In the genomic region with DNA sequence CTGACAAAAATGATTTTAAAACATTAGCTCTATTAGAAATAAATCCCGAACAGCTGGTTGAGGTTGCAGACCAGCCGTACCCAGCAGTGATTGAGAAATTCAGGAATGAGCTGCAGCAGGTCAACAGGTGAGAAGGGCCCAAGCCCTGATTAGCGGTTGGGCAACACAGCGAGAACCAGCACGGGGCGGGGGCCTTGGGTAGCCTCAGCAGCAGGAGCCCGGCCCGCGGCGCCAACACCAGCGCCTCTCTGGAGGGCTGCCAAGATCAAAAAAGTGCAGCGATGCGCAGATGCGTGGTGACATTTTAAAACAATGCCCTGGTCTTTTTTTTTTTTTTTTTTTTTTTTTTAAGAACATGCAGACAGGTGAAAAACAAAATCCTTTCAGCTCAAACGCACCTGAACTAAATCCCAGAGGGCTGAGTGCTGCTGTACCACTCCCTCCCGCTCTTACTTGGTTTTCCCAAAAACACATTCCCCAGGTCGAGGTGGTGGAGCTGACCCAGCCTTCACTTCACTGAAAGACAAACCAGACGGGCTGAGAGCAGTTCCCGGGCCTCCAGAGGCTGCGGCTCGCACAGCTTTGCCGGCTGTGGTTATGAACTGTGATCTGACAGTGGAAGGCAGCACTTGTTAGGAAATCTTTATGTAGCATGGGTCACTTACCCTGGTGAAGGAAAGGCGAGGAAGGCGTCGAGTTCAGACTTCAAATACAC, we compare ENCODE assay signal across 15 cellular contexts.
A peak's percentile ranks its signal among the peaks of the same experiment; 100 is the strongest.
DNase-seq lines count a peak whose midpoint lies in the region; FAIRE-seq and TF ChIP-seq lines count a peak whose summit lies in the region.
"Had no signal": no experiment of that assay in that cellular context is flagged by ENCODE, and none has a peak within 500 bp of the region (broad histone marks: within the 10 kb centered on the region; RNA-seq: fewer than 3 reads in every experiment).

No MANE protein-coding gene starts in this region.

- H3K27me3 ChIP-seq in osteoblast (ENCODE audit: insufficient read depth, low read length) = no peaks in the 10 kb centered on the region

- H3K4me3 ChIP-seq in osteoblast (ENCODE audit: insufficient read depth, low read length) = no peak overlapping the region
- H3K4me3 ChIP-seq: lower lobe of right lung had no signal

- DNase-seq in COLO668 (lab: John Stamatoyannopoulos, UW; ENCODE audit: unreplicated experiment) (peak; percentile 87), NCI-H1092 (lab: John Stamatoyannopoulos, UW) (peak; percentile 47), NCI-H2227 treated with DMSO at 0.1 percent for 48 hours (lab: John Stamatoyannopoulos, UW) (peak; percentile 71), left kidney (ENCODE audit: low read depth, low spot score) (peak; percentile 37), RCC 7860 (ENCODE audit: low spot score) (no peak), amygdala (lab: John Stamatoyannopoulos, UW) (no peak), osteoblast (ENCODE audit: insufficient read length, low spot score, missing footprints) (no peak)
- DNase-seq in activated naive CD4-positive, alpha-beta T cell treated with anti-CD3 and anti-CD28 coated beads, Interleukin-2, amount 50 U/mL, for 16 hours = no peak
- DNase-seq: activated naive CD4-positive, alpha-beta T cell; Kasumi-1; lower lobe of right lung; stimulated activated naive CD4-positive, alpha-beta T cell treated with Interleukin-2 at 50 U/mL for 16 hours; T-helper 9 cell had no signal

- H3K27ac ChIP-seq in osteoblast (ENCODE audit: low read depth, low read length) = no peak overlapping the region
- H3K27ac ChIP-seq: lower lobe of right lung had no signal

- H2AFZ ChIP-seq in osteoblast (ENCODE audit: low read length) = no peak overlapping the region

- H4K20me1 ChIP-seq in osteoblast (ENCODE audit: insufficient read depth, low read length) = no peaks in the 10 kb centered on the region

- no peaks in the 10 kb centered on the region for H3K4me1 ChIP-seq in osteoblast (ENCODE audit: insufficient read depth, low read length)
- H3K4me1 ChIP-seq: lower lobe of right lung had no signal

- FAIRE-seq in RCC 7860 (lab: Jason Lieb, UNC) = no peak
- FAIRE-seq: astrocyte, colon had no signal

- H3K9me3 ChIP-seq in osteoblast (ENCODE audit: low read depth, low read length) = no peaks in the 10 kb centered on the region
- H3K9me3 ChIP-seq: lower lobe of right lung had no signal

- H3K36me3 ChIP-seq in osteoblast (ENCODE audit: insufficient read depth, low read length) = no peaks in the 10 kb centered on the region
- H3K36me3 ChIP-seq: lower lobe of right lung had no signal

- no peak overlapping the region for H3K4me2 ChIP-seq in osteoblast (ENCODE audit: insufficient read depth, low read length)

- H3K79me2 ChIP-seq in osteoblast (ENCODE audit: insufficient read depth, low read length) = no peaks in the 10 kb centered on the region

- TF ChIP-seq CTCF in osteoblast (IDR thresholded peaks at IDR 0.05; ENCODE audit: extremely low read depth, low read depth, low read length) = no peak

Comparison
In these comparisons a context has a peak if more than half of its experiments do, and no peak if none do; other contexts are left out.
1. DNase-seq: peak in COLO668 (single experiment), NCI-H1092 (single experiment), NCI-H2227 treated with DMSO at 0.1 percent for 48 hours (single experiment) and left kidney (single experiment); none in activated naive CD4-positive, alpha-beta T cell treated with anti-CD3 and anti-CD28 coated beads, Interleukin-2, amount 50 U/mL, for 16 hours (single experiment), RCC 7860 (single experiment), amygdala (0 of 56) and osteoblast (single experiment).